Comparison of ENCODE assay signal across 1 cellular context in genomic region chr20:23232679-23233308, GRCh38.
TF ChIP-seq lines count a peak whose summit lies in the region.

No MANE protein-coding gene starts in this region.

TF ChIP-seq in SK-N-SH treated with all-trans-retinoic acid at 6 μM for 48 hours, 23 proteins besides CTCF, POLR2A, EP300 and RAD21 (continued from another document):
- TF ChIP-seq, protein P1, sequence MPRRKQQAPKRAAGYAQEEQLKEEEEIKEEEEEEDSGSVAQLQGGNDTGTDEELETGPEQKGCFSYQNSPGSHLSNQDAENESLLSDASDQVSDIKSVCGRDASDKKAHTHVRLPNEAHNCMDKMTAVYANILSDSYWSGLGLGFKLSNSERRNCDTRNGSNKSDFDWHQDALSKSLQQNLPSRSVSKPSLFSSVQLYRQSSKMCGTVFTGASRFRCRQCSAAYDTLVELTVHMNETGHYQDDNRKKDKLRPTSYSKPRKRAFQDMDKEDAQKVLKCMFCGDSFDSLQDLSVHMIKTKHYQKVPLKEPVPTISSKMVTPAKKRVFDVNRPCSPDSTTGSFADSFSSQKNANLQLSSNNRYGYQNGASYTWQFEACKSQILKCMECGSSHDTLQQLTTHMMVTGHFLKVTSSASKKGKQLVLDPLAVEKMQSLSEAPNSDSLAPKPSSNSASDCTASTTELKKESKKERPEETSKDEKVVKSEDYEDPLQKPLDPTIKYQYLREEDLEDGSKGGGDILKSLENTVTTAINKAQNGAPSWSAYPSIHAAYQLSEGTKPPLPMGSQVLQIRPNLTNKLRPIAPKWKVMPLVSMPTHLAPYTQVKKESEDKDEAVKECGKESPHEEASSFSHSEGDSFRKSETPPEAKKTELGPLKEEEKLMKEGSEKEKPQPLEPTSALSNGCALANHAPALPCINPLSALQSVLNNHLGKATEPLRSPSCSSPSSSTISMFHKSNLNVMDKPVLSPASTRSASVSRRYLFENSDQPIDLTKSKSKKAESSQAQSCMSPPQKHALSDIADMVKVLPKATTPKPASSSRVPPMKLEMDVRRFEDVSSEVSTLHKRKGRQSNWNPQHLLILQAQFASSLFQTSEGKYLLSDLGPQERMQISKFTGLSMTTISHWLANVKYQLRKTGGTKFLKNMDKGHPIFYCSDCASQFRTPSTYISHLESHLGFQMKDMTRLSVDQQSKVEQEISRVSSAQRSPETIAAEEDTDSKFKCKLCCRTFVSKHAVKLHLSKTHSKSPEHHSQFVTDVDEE (CRISPR knock-in tag; IDR thresholded peaks at IDR 0.05) = no peak
- TF ChIP-seq ISL1 (CRISPR knock-in tag; IDR thresholded peaks at IDR 0.05) = no peak
- no peak for TF ChIP-seq ZNF565 (CRISPR knock-in tag; conservative IDR thresholded peaks at IDR 0.05; ENCODE audit: low read depth)
- no peak for TF ChIP-seq CSRNP3 (CRISPR knock-in tag; IDR thresholded peaks at IDR 0.05)
- TF ChIP-seq ZFP30 (CRISPR knock-in tag; IDR thresholded peaks at IDR 0.05) = no peak
- TF ChIP-seq ARNTL (CRISPR knock-in tag; IDR thresholded peaks at IDR 0.05; ENCODE audit: borderline replicate concordance, low read depth) = no peak
- no peak for TF ChIP-seq CSDC2 (CRISPR knock-in tag; IDR thresholded peaks at IDR 0.05)
- no peak for TF ChIP-seq TOX (CRISPR knock-in tag; IDR thresholded peaks at IDR 0.05; ENCODE audit: borderline replicate concordance)
TF ChIP-seq in SK-N-SH treated with all-trans-retinoic acid at 6 μM for 48 hours: peak in this region for 0.
